ENCODE assay signal across 8 cellular contexts in genomic region chr7:98869374-98870070, GRCh38. TPM values are rescaled to one million over a fixed set of nuclear protein-coding genes. Genes with fewer than 3 reads are reported as not detected.
DNase-seq lines count a peak whose midpoint lies in the region; ATAC-seq, FAIRE-seq and TF ChIP-seq lines count a peak whose summit lies in the region.

Gene TMEM130, minus strand, starts transcription at chr7:98870014. Its CDS starts 153 bp downstream, at chr7:98869861.

- dilution Hi-C loops in keratinocyte (cut with MboI; ENCODE audit: extremely low pct_ligation_motif_present, low sequenced_read_pairs) = no loop called here

- TF ChIP-seq EP300 in tibial nerve (IDR thresholded peaks at IDR 0.05) = no peak

- H3K4me2 ChIP-seq in keratinocyte (ENCODE audit: control insufficient read depth, extremely low read depth, insufficient read depth, low read depth, low read length) = peak within 1 kb of the TSS; percentile 37

- no peaks in the 10 kb centered on the region for H3K36me3 ChIP-seq in keratinocyte (ENCODE audit: control insufficient read depth in 2 of 2, extremely low read depth in 1 of 2, insufficient read depth in 2 of 2, low read length in 2 of 2)
- H3K36me3 ChIP-seq in tibial nerve = no peaks in the 10 kb centered on the region

- no peaks in the 10 kb centered on the region for H3K9me3 Mint-ChIP-seq in activated naive CD8-positive, alpha-beta T cell (ENCODE audit: low read depth)

- H2AFZ ChIP-seq in keratinocyte (ENCODE audit: control insufficient read depth, low read length) = no peak within 1 kb of the TSS

- H3K9me1 ChIP-seq in keratinocyte (ENCODE audit: control insufficient read depth, extremely low read depth, insufficient read depth, low read length) = no peaks in the 10 kb centered on the region

- no peak within 1 kb of the TSS for H3K27ac Mint-ChIP-seq in activated naive CD8-positive, alpha-beta T cell

- 3 to 6% methylated on average over 28 to 58 of the region's 76 CpGs for WGBS in tibial nerve, 2 donors

- no peaks in the 10 kb centered on the region for H3K36me3 Mint-ChIP-seq in activated naive CD8-positive, alpha-beta T cell

- TF ChIP-seq CTCF in keratinocyte (optimal IDR thresholded peaks at IDR 0.05 in 1 of 3, IDR thresholded peaks at IDR 0.05 in 1 of 3, conservative IDR thresholded peaks at IDR 0.05 in 1 of 3; ENCODE audit: extremely low read depth in 1 of 3, insufficient read depth in 2 of 3, low read length in 3 of 3) = no peak
- TF ChIP-seq CTCF in tibial nerve (IDR thresholded peaks at IDR 0.05) = no peak

- peaks cover 6% of the 10 kb centered on the region for H3K27me3 Mint-ChIP-seq in activated naive CD8-positive, alpha-beta T cell

- DNase-seq in Right ventricle myocardium inferior (ENCODE audit: missing footprints) (peak; percentile 57), Right ventricle myocardium superior (no peak), keratinocyte (ENCODE audit: low read depth, low spot score) (no peak), tibial nerve (ENCODE audit: low spot score in 2 of 2) (no peak), UCSD-AML1 (lab: John Stamatoyannopoulos, UW; ENCODE audit: unreplicated experiment) (no peak), AML-193 (lab: John Stamatoyannopoulos, UW) (no peak)

- FAIRE-seq in keratinocyte (lab: Jason Lieb, UNC) = no peak

- H3K79me2 ChIP-seq in keratinocyte (ENCODE audit: control insufficient read depth, insufficient read depth, low read length) = no peaks in the 10 kb centered on the region

- intact Hi-C loops in Right ventricle myocardium inferior (cut with DNase I) (no loop called here), Right ventricle myocardium superior (cut with DNase I) (no loop called here)

- H3K27ac ChIP-seq in keratinocyte (ENCODE audit: control insufficient read depth, insufficient read depth, low read length) = no peak within 1 kb of the TSS
- H3K27ac ChIP-seq in tibial nerve = no peak within 1 kb of the TSS

- no peak within 1 kb of the TSS for H3K9ac ChIP-seq in keratinocyte (ENCODE audit: control insufficient read depth, extremely low read depth, insufficient read depth, low read length)

- peak within 1 kb of the TSS; percentile 79 for H3K4me3 Mint-ChIP-seq in activated naive CD8-positive, alpha-beta T cell

- no peak for TF ChIP-seq POLR2A in tibial nerve (IDR thresholded peaks at IDR 0.05)

- ATAC-seq in Right ventricle myocardium inferior (no peak), Right ventricle myocardium superior (ENCODE audit: poor library complexity) (no peak), HG03039 (IDR thresholded peaks at IDR 0.05; ENCODE audit: unreplicated experiment) (no peak)

- H3K4me3 ChIP-seq in keratinocyte (ENCODE audit: control insufficient read depth in 2 of 3, extremely low read depth in 1 of 3, insufficient read depth in 2 of 3, low read depth in 1 of 3, low read length in 3 of 3) (peak within 1 kb of the TSS; percentile 23 to 35 (median 27)), tibial nerve (peak within 1 kb of the TSS; percentile 13 to 53 (median 30))

- H3K9me3 ChIP-seq in keratinocyte (ENCODE audit: control insufficient read depth, low read depth, low read length) (no peaks in the 10 kb centered on the region), tibial nerve (no peaks in the 10 kb centered on the region)

- H3K27me3 ChIP-seq in keratinocyte (ENCODE audit: control insufficient read depth, extremely low read depth, insufficient read depth, low read length) (peaks cover 38% of the 10 kb centered on the region), tibial nerve (peaks cover 0 to 24% of the 10 kb centered on the region in 2 donors)

- H4K20me1 ChIP-seq in keratinocyte (ENCODE audit: control insufficient read depth, extremely low read depth, insufficient read depth, low read length) = no peaks in the 10 kb centered on the region

- H3K4me1 ChIP-seq in keratinocyte (ENCODE audit: control insufficient read depth, extremely low read depth, insufficient read depth, low read length) = no peaks in the 10 kb centered on the region
- peaks cover 0 to 28% (median 2%) of the 10 kb centered on the region in 4 donors for H3K4me1 ChIP-seq in tibial nerve

- peaks cover 3% of the 10 kb centered on the region for H3K4me1 Mint-ChIP-seq in activated naive CD8-positive, alpha-beta T cell (ENCODE audit: low read depth)

RNA-seq across cellular contexts. Expression of gene TMEM130, which starts in this region (rescaled TPM):
- total RNA-seq in Right ventricle myocardium inferior (not detected), Right ventricle myocardium superior (not detected), tibial nerve (1 to 10 TPM in 3 of 4 donors, under 1 TPM in 1; 0.30 to 5.7 (median 1.8) TPM)
- polyA plus RNA-seq in keratinocyte = not detected in 3 replicates
- not detected for polyA plus RNA-seq in keratinocyte (2011; ENCODE audit: low read depth)
- polyA plus RNA-seq in keratinocyte (2011; cell fraction: cytosol; rRNA removed) = not detected in 2 replicates
- not detected in 2 replicates for polyA plus RNA-seq in keratinocyte (2011; cell fraction: nucleus; rRNA removed)
- not detected in 2 replicates for polyA plus RNA-seq in keratinocyte (2012; ENCODE audit: low replicate concordance)
- not detected in 3 replicates for polyA minus RNA-seq in keratinocyte
- polyA minus RNA-seq in keratinocyte (2011; cell fraction: cytosol; rRNA and poly(A)+ RNA removed) = not detected
- polyA minus RNA-seq in keratinocyte (2011; cell fraction: nucleus; rRNA and poly(A)+ RNA removed) = not detected in 2 replicates

Comparison
In these comparisons a context has a peak if more than half of its experiments do, and no peak if none do; other contexts are left out.
1. Peak in DNase-seq in Right ventricle myocardium inferior; RNA of the gene not detected or under 1 TPM.